16 cellular contexts compared by ENCODE assay signal in genomic region chr17:52789829-52790228, GRCh38.
"Had no signal": no experiment of that assay in that cellular context is flagged by ENCODE, and none has a peak within 500 bp of the region (broad histone marks: within the 10 kb centered on the region; RNA-seq: fewer than 3 reads in every experiment).

No MANE protein-coding gene starts in this region.

- DNase-seq: KBM-7, MG63, NCI-H1105 treated with DMSO at 0.1 percent for 48 hours, NCI-H1417 treated with DMSO at 0.1 percent for 48 hours, NCI-H146, NCI-H1694 treated with DMSO at 0.1 percent for 48 hours, NCI-H1930, NCI-H2107, NCI-H2227 treated with DMSO at 0.1 percent for 48 hours, NCI-H524, NCI-H774, PC-3, SHP77, SK-N-SH, SW 1271 had no signal

- ATAC-seq: Panc1, PC-3 had no signal
